Comparison of ENCODE assay signal across 1 cellular context in genomic region chr2:223969856-223970255, GRCh38.
TF ChIP-seq lines count a peak whose summit lies in the region.

No MANE protein-coding gene starts in this region.

TF ChIP-seq in HCT116, 20 proteins besides CTCF, POLR2A, EP300 and RAD21 (continued from another document):
- no peak for TF ChIP-seq REST (IDR thresholded peaks at IDR 0.05; ENCODE audit: low read depth)
- no peak for TF ChIP-seq ELF1 (IDR thresholded peaks at IDR 0.05; ENCODE audit: borderline replicate concordance, low read depth)
- no peak for TF ChIP-seq ATF3 (IDR thresholded peaks at IDR 0.05)
- TF ChIP-seq SIN3A (IDR thresholded peaks at IDR 0.05; ENCODE audit: low read depth): no peak
- no peak for TF ChIP-seq EZH2 (IDR thresholded peaks at IDR 0.05)
- TF ChIP-seq TCF7L2 (IDR thresholded peaks at IDR 0.05; ENCODE audit: borderline replicate concordance, extremely low read depth, insufficient read depth, insufficient read length): no peak
